ENCODE assay signal across 9 cellular contexts in genomic region chr12:128069359-128069997, GRCh38.
A peak's percentile ranks its signal among the peaks of the same experiment; 100 is the strongest.
DNase-seq lines count a peak whose midpoint lies in the region; ATAC-seq and TF ChIP-seq lines count a peak whose summit lies in the region.
"Had no signal": no experiment of that assay in that cellular context is flagged by ENCODE, and none has a peak within 500 bp of the region (broad histone marks: within the 10 kb centered on the region; RNA-seq: fewer than 3 reads in every experiment).

No MANE protein-coding gene starts in this region.

- no peak for ATAC-seq in Right ventricle myocardium superior (ENCODE audit: poor library complexity)
- no peak for ATAC-seq in activated CD8-positive, alpha-beta T cell treated with anti-CD3 and anti-CD28 coated beads, Interleukin-2, amount 10 ng/mL, durations not matched to agents 7 days and 5 days
- no peak for ATAC-seq in activated CD4-positive, CD25-positive, alpha-beta regulatory T cell treated with anti-CD3 and anti-CD28 coated beads, Interleukin-2, amount 50 U/mL, for 24 hours

- DNase-seq in left ventricle myocardium inferior (no peak), Right ventricle myocardium superior (no peak), HCEC 1CT (peak; percentile 29), NCI-H146 treated with DMSO at 0.1 percent for 48 hours (lab: John Stamatoyannopoulos, UW; ENCODE audit: unreplicated experiment) (peak; percentile 14), iPS-NIHi7 (ENCODE audit: extremely low spot score) (peak; percentile 32), tibial nerve (ENCODE audit: low spot score in 2 of 2) (peak in 1 of 2 donors; percentile 24)
- peak; percentile 40 for DNase-seq in activated CD8-positive, alpha-beta T cell treated with anti-CD3 and anti-CD28 coated beads, Interleukin-2, amount 10 ng/mL, durations not matched to agents 7 days and 5 days

- intact Hi-C loops in left ventricle myocardium inferior (cut with micrococcal nuclease): no loop called here
- intact Hi-C loops in Right ventricle myocardium superior (cut with DNase I): no loop called here

- H3K36me3 ChIP-seq in left ventricle myocardium inferior (no peaks in the 10 kb centered on the region), tibial nerve (no peaks in the 10 kb centered on the region)

- CTCF ChIA-PET in activated CD8-positive, alpha-beta T cell treated with anti-CD3 and anti-CD28 coated beads, Interleukin-2, amount 10 ng/mL, durations not matched to agents 7 days and 5 days (lab: Charles Lee): interaction anchor here (0.7 to 1.0 kb wide), 5 partner anchors 11 to 392 kb away, joined by 3 to 4 read pairs (median 3); no protein-coding TSS in a partner anchor

- no peak overlapping the region for H3K4me3 Mint-ChIP-seq in activated CD8-positive, alpha-beta T cell treated with anti-CD3 and anti-CD28 coated beads, Interleukin-2, amount 10 ng/mL, durations not matched to agents 7 days and 5 days
- H3K4me3 Mint-ChIP-seq: memory B cell had no signal

- peaks cover 17% of the 10 kb centered on the region for H3K27me3 ChIP-seq in left ventricle myocardium inferior (ENCODE audit: low read depth)
- no peaks in the 10 kb centered on the region for H3K27me3 ChIP-seq in tibial nerve

- no peaks in the 10 kb centered on the region for H3K27me3 Mint-ChIP-seq in activated CD8-positive, alpha-beta T cell treated with anti-CD3 and anti-CD28 coated beads, Interleukin-2, amount 10 ng/mL, durations not matched to agents 7 days and 5 days (ENCODE audit: low read depth)

- no peak overlapping the region for H3K4me3 ChIP-seq in left ventricle myocardium inferior
- H3K4me3 ChIP-seq in tibial nerve: no peak overlapping the region

- TF ChIP-seq POLR2A in tibial nerve (IDR thresholded peaks at IDR 0.05): no peak

- H3K27ac ChIP-seq in left ventricle myocardium inferior (replicated peaks) (no peak overlapping the region), tibial nerve (no peak overlapping the region)

- H3K4me1 ChIP-seq in left ventricle myocardium inferior (no peaks in the 10 kb centered on the region), tibial nerve (no peaks in the 10 kb centered on the region)

- WGBS in tibial nerve, 2 donors: 25 to 26% methylated on average over 12 of the region's 12 CpGs

- TF ChIP-seq CTCF in left ventricle myocardium inferior (IDR thresholded peaks at IDR 0.05; ENCODE audit: borderline replicate concordance) (peak; percentile 68), tibial nerve (IDR thresholded peaks at IDR 0.05) (peak in 4 of 5 experiments; percentile 36 to 52 (median 42))

- H3K36me3 Mint-ChIP-seq in activated CD8-positive, alpha-beta T cell treated with anti-CD3 and anti-CD28 coated beads, Interleukin-2, amount 10 ng/mL, durations not matched to agents 7 days and 5 days (ENCODE audit: low read depth): no peaks in the 10 kb centered on the region
- H3K36me3 Mint-ChIP-seq: memory B cell had no signal

- H3K9me3 Mint-ChIP-seq in activated CD8-positive, alpha-beta T cell treated with anti-CD3 and anti-CD28 coated beads, Interleukin-2, amount 10 ng/mL, durations not matched to agents 7 days and 5 days (ENCODE audit: insufficient read depth): peaks cover 12% of the 10 kb centered on the region

- POLR2A ChIA-PET in activated CD8-positive, alpha-beta T cell treated with anti-CD3 and anti-CD28 coated beads, Interleukin-2, amount 10 ng/mL, durations not matched to agents 7 days and 5 days (lab: Charles Lee): no interaction called here

- H3K9me3 ChIP-seq in left ventricle myocardium inferior (replicated peaks) (no peaks in the 10 kb centered on the region), tibial nerve (peaks cover 0 to 3% (median 0%) of the 10 kb centered on the region in 4 donors)

- no peaks in the 10 kb centered on the region for H3K4me1 Mint-ChIP-seq in activated CD8-positive, alpha-beta T cell treated with anti-CD3 and anti-CD28 coated beads, Interleukin-2, amount 10 ng/mL, durations not matched to agents 7 days and 5 days (ENCODE audit: low read depth)

- H3K27ac Mint-ChIP-seq in activated CD8-positive, alpha-beta T cell treated with anti-CD3 and anti-CD28 coated beads, Interleukin-2, amount 10 ng/mL, durations not matched to agents 7 days and 5 days: no peak overlapping the region
- H3K27ac Mint-ChIP-seq: memory B cell had no signal

- TF ChIP-seq EP300 in tibial nerve (IDR thresholded peaks at IDR 0.05): no peak

Comparison
In these comparisons a context has a peak if more than half of its experiments do, and no peak if none do; other contexts are left out.
1. DNase-seq: peak in HCEC 1CT (single experiment), NCI-H146 treated with DMSO at 0.1 percent for 48 hours (single experiment), activated CD8-positive, alpha-beta T cell treated with anti-CD3 and anti-CD28 coated beads, Interleukin-2, amount 10 ng/mL, durations not matched to agents 7 days and 5 days (single experiment) and iPS-NIHi7 (single experiment); none in left ventricle myocardium inferior (single experiment) and Right ventricle myocardium superior (single experiment).